7 cellular contexts compared by ENCODE assay signal in genomic region chr1:206489980-206490534, GRCh38. TPM values are rescaled to one million over a fixed set of nuclear protein-coding genes. Genes with fewer than 3 reads are reported as not detected.
DNase-seq lines count a peak whose midpoint lies in the region; ATAC-seq and TF ChIP-seq lines count a peak whose summit lies in the region.

No MANE protein-coding gene starts in this region.

- no peak for TF ChIP-seq EP300 in Ishikawa (IDR thresholded peaks at IDR 0.05; ENCODE audit: borderline replicate concordance)

- H3K9me3 Mint-ChIP-seq in activated T-helper 17 cell treated with anti-CD3 and anti-CD28 coated beads, Interleukin-2, amount 50 U/mL, for 72 hours, result no peaks in the 10 kb centered on the region

- intact Hi-C loops in upper lobe of right lung (cut with DNase I), result loop anchor here (10.0 kb wide), 1 partner anchor 95 kb away; no protein-coding TSS in a partner anchor

- H3K27me3 ChIP-seq in upper lobe of right lung, result no peaks in the 10 kb centered on the region

- H3K27ac ChIP-seq in upper lobe of right lung, result no peak overlapping the region

- H3K36me3 ChIP-seq in upper lobe of right lung, result peaks cover 21% of the 10 kb centered on the region

- TF ChIP-seq CTCF in GM12865 (IDR thresholded peaks at IDR 0.05; ENCODE audit: insufficient read depth, low read depth, low read length, missing control alignments) (peak; percentile 97), fibroblast of the aortic adventitia (IDR thresholded peaks at IDR 0.05; ENCODE audit: insufficient read depth, low read length) (peak; percentile 99), omental fat pad (IDR thresholded peaks at IDR 0.05) (peak in 2 of 3 donors; percentile 52 to 64), upper lobe of right lung (IDR thresholded peaks at IDR 0.05) (peak; percentile 93)

- peak; percentile 97 for TF ChIP-seq RAD21 in Ishikawa (IDR thresholded peaks at IDR 0.05; ENCODE audit: low read depth)

- H3K4me1 ChIP-seq in upper lobe of right lung, result peaks cover 12% of the 10 kb centered on the region

- no peaks in the 10 kb centered on the region for H3K4me1 Mint-ChIP-seq in activated T-helper 17 cell treated with anti-CD3 and anti-CD28 coated beads, Interleukin-2, amount 50 U/mL, for 72 hours

- DNase-seq in GM12865 (ENCODE audit: low read depth), result peak; percentile 80
- DNase-seq in RPMI7951 (ENCODE audit: low read depth), result peak; percentile 50
- DNase-seq in fibroblast of the aortic adventitia (ENCODE audit: low read depth), result peak; percentile 78
- DNase-seq in omental fat pad (ENCODE audit: low spot score), result peak; percentile 82
- DNase-seq in upper lobe of right lung, result peak; percentile 87

- peaks cover 65% of the 10 kb centered on the region for H3K36me3 Mint-ChIP-seq in activated T-helper 17 cell treated with anti-CD3 and anti-CD28 coated beads, Interleukin-2, amount 50 U/mL, for 72 hours (ENCODE audit: low read depth)

- no peak overlapping the region for H3K27ac Mint-ChIP-seq in activated T-helper 17 cell treated with anti-CD3 and anti-CD28 coated beads, Interleukin-2, amount 50 U/mL, for 72 hours

- no peak overlapping the region for H3K4me3 Mint-ChIP-seq in activated T-helper 17 cell treated with anti-CD3 and anti-CD28 coated beads, Interleukin-2, amount 50 U/mL, for 72 hours

- no peaks in the 10 kb centered on the region for H3K9me3 ChIP-seq in upper lobe of right lung

- ATAC-seq in activated T-helper 17 cell treated with anti-CD3 and anti-CD28 coated beads, Interleukin-2, amount 50 U/mL, for 72 hours (replicated peaks), result peak; percentile 93
- ATAC-seq in omental fat pad (ENCODE audit: low FRiP score) (peak; percentile 70), upper lobe of right lung (peak; percentile 93)

- H3K4me3 ChIP-seq in GM12865 (ENCODE audit: low read depth, low read length) (no peak overlapping the region), fibroblast of the aortic adventitia (ENCODE audit: low read depth, low read length) (no peak overlapping the region), upper lobe of right lung (no peak overlapping the region)

- no peaks in the 10 kb centered on the region for H3K27me3 Mint-ChIP-seq in activated T-helper 17 cell treated with anti-CD3 and anti-CD28 coated beads, Interleukin-2, amount 50 U/mL, for 72 hours

TF ChIP-seq in Ishikawa, 13 proteins besides CTCF, POLR2A, EP300 and RAD21:
- no peak for TF ChIP-seq EGR1 (IDR thresholded peaks at IDR 0.05)
- peak; percentile 53; the same call in 1 of the 2 replicates for TF ChIP-seq YY1 (IDR thresholded peaks at IDR 0.05; ENCODE audit: low read depth)
- no peak for TF ChIP-seq TEAD4 (IDR thresholded peaks at IDR 0.05)

RNA-seq across cellular contexts. Expression of gene RASSF5, which starts 17.3 kb away (rescaled TPM):
- 0.24 and 0.59 TPM in 2 replicates for total RNA-seq in RPMI7951 (2014; rRNA removed; shearing (Covaris generic))
- total RNA-seq in activated T-helper 17 cell treated with anti-CD3 and anti-CD28 coated beads, Interleukin-2, amount 50 U/mL, for 72 hours, result 100 to 1,000 TPM; 162 to 227 TPM
- total RNA-seq in fibroblast of the aortic adventitia (ENCODE audit: low replicate concordance) (4.1 and 6.6 TPM in 2 replicates), omental fat pad (10 to 100 TPM in 3 of 4 donors, 1 to 10 TPM in 1; 9.7 to 16.1 (median 10.8) TPM), upper lobe of right lung (37.6 TPM)

RNA-seq across cellular contexts. Expression of gene IKBKE, which starts 19.8 kb away (rescaled TPM):
- total RNA-seq in RPMI7951 (2014; rRNA removed; shearing (Covaris generic)), result 8.9 and 9.0 TPM in 2 replicates
- 10 to 100 TPM; 21.7 to 26.6 TPM for total RNA-seq in activated T-helper 17 cell treated with anti-CD3 and anti-CD28 coated beads, Interleukin-2, amount 50 U/mL, for 72 hours
- total RNA-seq in fibroblast of the aortic adventitia (ENCODE audit: low replicate concordance), result 11.5 and 67.9 TPM in 2 replicates
- 1 to 10 TPM; 4.3 to 8.2 (median 5.6) TPM for total RNA-seq in omental fat pad
- total RNA-seq in upper lobe of right lung, result 8.5 TPM
